ENCODE assay signal across 8 cellular contexts in genomic region chr11:63768232-63769043, GRCh38. TPM values are rescaled to one million over a fixed set of nuclear protein-coding genes. Genes with fewer than 3 reads are reported as not detected.
DNase-seq lines count a peak whose midpoint lies in the region; ATAC-seq and TF ChIP-seq lines count a peak whose summit lies in the region.

TSS of gene ZFTA (minus strand) at chr11:63768775. CDS start at chr11:63768622, 153 bp downstream.

- DNase-seq in NCI-H345 (lab: John Stamatoyannopoulos, UW), result peak; percentile 63
- DNase-seq in activated CD4-positive, alpha-beta memory T cell treated with anti-CD3 and anti-CD28 coated beads for 36 hours, result peak; percentile 65
- peak; percentile 52 for DNase-seq in effector CD8-positive, alpha-beta T cell (lab: John Stamatoyannopoulos, UW)
- peak; percentile 54 to 69 for DNase-seq in lung microvascular endothelial cell (ENCODE audit: low read depth in 2 of 2)
- DNase-seq in stimulated activated CD8-positive, alpha-beta memory T cell treated with anti-CD3 and anti-CD28 coated beads, Interleukin-15, amount 100 ng/mL, for 1 hour (ENCODE audit: low read depth), result peak; percentile 32

- peaks cover 10% of the 10 kb centered on the region for H3K27me3 Mint-ChIP-seq in activated CD4-positive, alpha-beta memory T cell treated with anti-CD3 and anti-CD28 coated beads for 36 hours

- POLR2A ChIA-PET in activated CD4-positive, alpha-beta memory T cell treated with anti-CD3 and anti-CD28 coated beads for 36 hours (lab: Charles Lee), result interaction anchor here (1.4 kb wide), 1 partner anchor 46 kb away, joined by 4 read pairs; no protein-coding TSS in a partner anchor

- H3K36me3 Mint-ChIP-seq in activated CD4-positive, alpha-beta memory T cell treated with anti-CD3 and anti-CD28 coated beads for 36 hours, result no peaks in the 10 kb centered on the region

- no peak within 1 kb of the TSS for H3K27ac Mint-ChIP-seq in activated CD4-positive, alpha-beta memory T cell treated with anti-CD3 and anti-CD28 coated beads for 36 hours

- TF ChIP-seq CTCF in GM12874 (IDR thresholded peaks at IDR 0.05; ENCODE audit: insufficient read depth, low read depth, low read length), result peak; percentile 80

- peaks cover 6% of the 10 kb centered on the region for H3K4me1 Mint-ChIP-seq in activated CD4-positive, alpha-beta memory T cell treated with anti-CD3 and anti-CD28 coated beads for 36 hours (ENCODE audit: low read depth)

- H3K9me3 Mint-ChIP-seq in activated CD4-positive, alpha-beta memory T cell treated with anti-CD3 and anti-CD28 coated beads for 36 hours, result no peaks in the 10 kb centered on the region

- peak; percentile 59 for ATAC-seq in HG02759 (IDR thresholded peaks at IDR 0.05; ENCODE audit: unreplicated experiment)
- no peak for ATAC-seq in HG03469 (IDR thresholded peaks at IDR 0.05; ENCODE audit: unreplicated experiment)

- intact Hi-C loops in activated CD4-positive, alpha-beta memory T cell treated with anti-CD3 and anti-CD28 coated beads for 36 hours (cut with micrococcal nuclease), result loop anchor here (5.0 to 10.0 kb wide), 4 partner anchors 44 to 379 kb away; partner anchors contain the start of gene SPINDOC

- CTCF ChIA-PET in activated CD4-positive, alpha-beta memory T cell treated with anti-CD3 and anti-CD28 coated beads for 36 hours (lab: Charles Lee), result interaction anchor here (0.7 to 4.4 kb wide), 14 partner anchors 10 to 536 kb away, joined by 3 to 24 read pairs (median 5); partner anchors contain the start of genes ATL3 and MARK2

- peak within 1 kb of the TSS; percentile 80 for H3K4me3 Mint-ChIP-seq in activated CD4-positive, alpha-beta memory T cell treated with anti-CD3 and anti-CD28 coated beads for 36 hours

RNA-seq across cellular contexts. Expression of gene ZFTA, which starts in this region (rescaled TPM):
- total RNA-seq in activated CD4-positive, alpha-beta memory T cell treated with anti-CD3 and anti-CD28 coated beads for 36 hours, result 1 to 10 TPM; 1.3 to 1.5 TPM
- 9.1 and 9.6 TPM in 2 replicates for total RNA-seq in lung microvascular endothelial cell
